ENCODE assay signal across 27 cellular contexts in genomic region chr5:1079961-1080360, GRCh38.
"Had no signal": no experiment of that assay in that cellular context is flagged by ENCODE, and none has a peak within 500 bp of the region (broad histone marks: within the 10 kb centered on the region; RNA-seq: fewer than 3 reads in every experiment).

No MANE protein-coding gene starts in this region.

- H3K27ac ChIP-seq: stomach, suprapubic skin, testis, thoracic aorta, thyroid gland, tibial artery, tibial nerve, transverse colon, upper lobe of left lung, upper lobe of right lung, uterus, vagina had no signal

- ATAC-seq: stimulated activated effector memory CD8-positive, alpha-beta T cell treated with anti-CD3 and anti-CD28 coated beads, Interleukin-12 subunit alpha, Interleukin-12 subunit beta, amount 100 ng/mL, for 72 hours; stimulated activated memory B cell treated with anti-CD40 and anti-IgM and Interleukin-4, amounts not matched to agents 10 μg/mL and 1 μg/mL and 100 μg/mL, for 72 hours; stimulated activated naive B cell treated with anti-CD40 and anti-IgM and Interleukin-4, amounts not matched to agents 10 μg/mL and 1 μg/mL and 100 μg/mL, for 72 hours; stimulated activated naive CD8-positive, alpha-beta T cell treated with anti-CD3 and anti-CD28 coated beads, Interleukin-15, amount 100 ng/mL, for 72 hours; stimulated activated naive CD8-positive, alpha-beta T cell treated with anti-CD3 and anti-CD28 coated beads, Interleukin-15, Interleukin-2, amounts not matched to agents 100 U/mL and 50 U/mL, for 24 hours; upper lobe of right lung had no signal

- H3K9me3 ChIP-seq: stomach, suprapubic skin, testis, thoracic aorta, thyroid gland, tibial artery, tibial nerve, transverse colon, upper lobe of left lung, upper lobe of right lung, uterus, vagina had no signal

- H3K36me3 ChIP-seq: uterus had no signal

- DNase-seq: stimulated activated CD4-positive, alpha-beta T cell treated with anti-CD3 and anti-CD28 coated beads, Interleukin-2, amount 100 ng/mL, for 48 hours; stimulated activated CD4-positive, alpha-beta T cell treated with anti-CD3 and anti-CD28 coated beads, Interleukin-4, amount 100 ng/mL, for 1 hour; stimulated activated CD4-positive, alpha-beta T cell treated with anti-CD3 and anti-CD28 coated beads, Interleukin-4, amount 100 ng/mL, for 24 hours; stimulated activated CD4-positive, alpha-beta T cell treated with anti-CD3 and anti-CD28 coated beads, Interleukin-4, amount 100 ng/mL, for 4 hours; stimulated activated CD8-positive, alpha-beta memory T cell treated with anti-CD3 and anti-CD28 coated beads, Interleukin-4, amount 100 ng/mL, for 48 hours; stimulated activated naive B cell treated with anti-CD40 and anti-IgM and Interleukin-4, amounts not matched to agents 10 μg/mL and 1 μg/mL and 100 μg/mL, for 72 hours; stimulated activated naive CD4-positive, alpha-beta T cell; stimulated activated naive CD4-positive, alpha-beta T cell treated with Interleukin-2 at 50 U/mL for 16 hours; stimulated activated naive CD8-positive, alpha-beta T cell treated with anti-CD3 and anti-CD28 coated beads, Interleukin-15, amount 100 ng/mL, for 72 hours; stimulated activated naive CD8-positive, alpha-beta T cell treated with anti-CD3 and anti-CD28 coated beads, Interleukin-15, Interleukin-2, amounts not matched to agents 100 U/mL and 50 U/mL, for 24 hours; stomach; substantia nigra; thyroid gland; tibial artery; transverse colon; trophoblast cell; upper lobe of right lung had no signal

- H3K4me3 ChIP-seq: stomach, suprapubic skin, testis, thoracic aorta, thyroid gland, tibial artery, tibial nerve, transverse colon, upper lobe of left lung, upper lobe of right lung, uterus, vagina had no signal

- H3K27me3 ChIP-seq: stomach, suprapubic skin, testis, thyroid gland, tibial artery, tibial nerve, transverse colon, upper lobe of left lung, upper lobe of right lung, uterus, vagina had no signal

- FAIRE-seq: urothelium cell line had no signal

- H3K4me1 ChIP-seq: stomach, suprapubic skin, testis, thyroid gland, tibial artery, tibial nerve, transverse colon, upper lobe of left lung, upper lobe of right lung, uterus, vagina had no signal
